16 cellular contexts compared by ENCODE assay signal in the genomic region with DNA sequence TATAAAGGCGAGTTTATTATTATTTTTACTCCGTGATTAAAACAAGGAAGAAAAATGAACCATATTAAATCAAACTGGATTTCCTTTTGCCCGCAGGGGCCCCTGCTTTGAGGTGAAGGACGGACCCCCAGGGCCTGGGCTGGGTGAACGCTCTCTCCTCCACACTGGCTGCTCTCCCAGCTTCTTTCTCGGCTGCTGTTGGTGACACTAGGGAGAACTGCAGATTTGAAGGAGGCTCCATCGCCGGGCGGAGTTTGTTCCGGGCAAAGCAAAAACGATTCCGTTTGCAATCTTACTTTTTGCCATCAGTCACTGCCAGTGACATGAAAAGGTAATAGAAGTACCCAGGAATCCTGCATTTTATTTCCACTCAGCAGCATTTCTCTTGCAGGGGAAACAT.
"Had no signal": no experiment of that assay in that cellular context is flagged by ENCODE, and none has a peak within 500 bp of the region (broad histone marks: within the 10 kb centered on the region; RNA-seq: fewer than 3 reads in every experiment).

No MANE protein-coding gene starts in this region.

- H3K27ac ChIP-seq: colonic mucosa, esophagus muscularis mucosa, foreskin keratinocyte, gastroesophageal sphincter, heart left ventricle, hepatocyte, left lung, lower lobe of right lung had no signal

- H3K4me3 ChIP-seq: colonic mucosa, esophagus muscularis mucosa, gastroesophageal sphincter, heart left ventricle, hepatocyte, left lung, lower lobe of right lung, mucosa of descending colon had no signal

- H3K27me3 ChIP-seq: colonic mucosa, foreskin keratinocyte, hepatocyte, left lung had no signal

- DNase-seq: colonic mucosa; cortex of kidney; effector CD4-positive, alpha-beta T cell; effector memory CD4-positive, alpha-beta T cell; foreskin keratinocyte; heart left ventricle; immature natural killer cell; left cardiac atrium; left lung; left ventricle myocardium superior; lower lobe of right lung; mesenchymal stem cell; mucosa of descending colon had no signal

- ATAC-seq: foreskin keratinocyte, gastroesophageal sphincter, heart left ventricle, left cardiac atrium, left lung, left ventricle myocardium superior, lower lobe of right lung, mucosa of descending colon had no signal
